In the genomic region with DNA sequence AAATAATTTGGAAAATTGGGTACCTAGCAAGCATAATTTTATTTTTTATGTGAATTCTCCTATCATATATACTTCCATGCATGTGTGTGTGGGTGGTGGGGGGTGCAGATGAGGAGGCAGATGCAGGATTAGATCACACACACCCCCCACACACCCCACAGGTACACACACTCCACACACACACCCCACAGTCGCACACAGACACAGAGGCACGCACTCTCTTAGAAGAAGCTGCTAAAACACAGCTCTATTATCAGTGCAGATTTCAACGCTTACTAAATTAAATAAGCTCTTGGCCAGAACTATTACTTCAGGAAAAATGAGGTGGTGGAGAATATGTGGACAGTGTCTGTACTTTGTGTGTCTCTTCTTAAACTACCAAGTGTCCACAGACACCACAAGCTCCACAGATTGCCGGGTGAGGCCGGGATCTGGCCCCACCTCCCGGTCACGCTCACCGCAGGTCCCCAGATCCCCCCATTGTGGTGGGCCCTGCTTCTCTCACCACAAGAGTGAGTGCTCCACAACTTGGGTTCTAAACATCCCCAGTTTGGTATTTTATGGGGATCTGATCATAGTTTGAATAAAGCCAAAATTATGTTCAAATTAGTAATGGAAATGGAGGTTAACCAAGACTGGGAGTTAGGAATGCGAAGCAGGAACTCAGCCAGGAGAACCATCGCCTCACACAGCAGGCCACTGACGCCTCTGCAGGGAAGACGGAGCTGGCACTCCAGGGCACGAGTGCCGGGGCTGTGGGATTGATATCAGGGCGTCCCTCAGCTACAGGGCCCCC, we compare ENCODE assay signal across 16 cellular contexts.
DNase-seq lines count a peak whose midpoint lies in the region; ATAC-seq and TF ChIP-seq lines count a peak whose summit lies in the region.
"Had no signal": no experiment of that assay in that cellular context is flagged by ENCODE, and none has a peak within 500 bp of the region (broad histone marks: within the 10 kb centered on the region; RNA-seq: fewer than 3 reads in every experiment).

No MANE protein-coding gene starts in this region.

- peaks cover 5% of the 10 kb centered on the region for H3K4me1 Mint-ChIP-seq in osteocyte (ENCODE audit: unreplicated experiment)
- H3K4me1 Mint-ChIP-seq: T-helper 17 cell had no signal

- DNase-seq in AG20443 (ENCODE audit: low spot score) = peak; percentile 56
- peak in 1 of 2 donors; percentile 69 for DNase-seq in ascending aorta (ENCODE audit: low spot score in 2 of 2)
- DNase-seq in left ventricle myocardium superior = no peak
- DNase-seq in osteocyte (ENCODE audit: extremely low spot score, unreplicated experiment) = no peak
- DNase-seq in SK-N-DZ (ENCODE audit: low spot score) = no peak
- no peak for DNase-seq in NCI-H1436 treated with DMSO at 0.1 percent for 48 hours (lab: John Stamatoyannopoulos, UW)
- DNase-seq: activated CD4-positive, alpha-beta T cell treated with anti-CD3 and anti-CD28 coated beads for 48 hours; activated T-cell treated with anti-CD3 and anti-CD28 coated beads, Interleukin-2, amount 50 U/mL, for 72 hours; effector CD8-positive, alpha-beta T cell; gastrocnemius medialis; KBM-7; NCI-H526; substantia nigra; T-helper 17 cell had no signal

- no peaks in the 10 kb centered on the region for H3K27me3 ChIP-seq in ascending aorta
- H3K27me3 ChIP-seq: gastrocnemius medialis had no signal

- H3K4me3 ChIP-seq in ascending aorta = peak overlapping the region in 1 of 2 donors; percentile 48
- H3K4me3 ChIP-seq: gastrocnemius medialis had no signal

- H3K36me3 ChIP-seq in ascending aorta = peaks cover 27 to 57% of the 10 kb centered on the region in 2 donors
- H3K36me3 ChIP-seq: gastrocnemius medialis had no signal

- no peaks in the 10 kb centered on the region for H3K27me3 Mint-ChIP-seq in osteocyte (ENCODE audit: unreplicated experiment)

- H3K27ac ChIP-seq in ascending aorta = peak overlapping the region; percentile 71
- H3K27ac ChIP-seq: gastrocnemius medialis had no signal

- H3K9me3 Mint-ChIP-seq in osteocyte (ENCODE audit: unreplicated experiment) = no peaks in the 10 kb centered on the region
- H3K9me3 Mint-ChIP-seq: activated T-cell treated with anti-CD3 and anti-CD28 coated beads, Interleukin-2, amount 50 U/mL, for 72 hours had no signal

- H3K9me3 ChIP-seq in ascending aorta = no peaks in the 10 kb centered on the region
- H3K9me3 ChIP-seq: gastrocnemius medialis had no signal

- intact Hi-C loops in ascending aorta (cut with DNase I) (loop anchor here (5.0 kb wide), 1 partner anchor 50 kb away; no protein-coding TSS in a partner anchor), left ventricle myocardium superior (cut with micrococcal nuclease) (no loop called here)

- H3K36me3 Mint-ChIP-seq in osteocyte (ENCODE audit: unreplicated experiment) = peaks cover 45% of the 10 kb centered on the region

- H3K4me3 Mint-ChIP-seq in osteocyte (ENCODE audit: unreplicated experiment) = no peak overlapping the region
- H3K4me3 Mint-ChIP-seq: activated T-cell treated with anti-CD3 and anti-CD28 coated beads, Interleukin-2, amount 50 U/mL, for 72 hours; T-helper 17 cell had no signal

- ATAC-seq in left ventricle myocardium superior (peak; percentile 33), HG02852 (IDR thresholded peaks at IDR 0.05; ENCODE audit: unreplicated experiment) (no peak), GM18520 (IDR thresholded peaks at IDR 0.05; ENCODE audit: unreplicated experiment) (no peak)
- ATAC-seq: activated T-cell treated with anti-CD3 and anti-CD28 coated beads, Interleukin-2, amount 50 U/mL, for 72 hours; gastrocnemius medialis; T-helper 17 cell had no signal

- H3K27ac Mint-ChIP-seq in osteocyte (ENCODE audit: unreplicated experiment) = peak overlapping the region; percentile 32
- H3K27ac Mint-ChIP-seq: activated T-cell treated with anti-CD3 and anti-CD28 coated beads, Interleukin-2, amount 50 U/mL, for 72 hours; T-helper 17 cell had no signal

- TF ChIP-seq CTCF in ascending aorta (IDR thresholded peaks at IDR 0.05) (no peak), osteocyte (IDR thresholded peaks at IDR 0.05) (no peak)

- peaks cover 3 to 18% of the 10 kb centered on the region in 2 donors for H3K4me1 ChIP-seq in ascending aorta
- H3K4me1 ChIP-seq: gastrocnemius medialis had no signal
